ENCODE assay signal across 1 cellular context in genomic region chr9:13597427-13597826, GRCh38.
TF ChIP-seq lines count a peak whose summit lies in the region.

No MANE protein-coding gene starts in this region.

TF ChIP-seq in H1, 55 proteins besides CTCF, POLR2A, EP300 and RAD21 (continued from another document):
- no peak for TF ChIP-seq TBP (IDR thresholded peaks at IDR 0.05; ENCODE audit: low read depth, low read length)
- no peak for TF ChIP-seq RFX5 (IDR thresholded peaks at IDR 0.05; ENCODE audit: borderline replicate concordance, low read depth, low read length)
- TF ChIP-seq EZH2 (IDR thresholded peaks at IDR 0.05; ENCODE audit: low read depth, low read length, severe bottlenecking): no peak
- no peak for TF ChIP-seq TCF12 (IDR thresholded peaks at IDR 0.05; ENCODE audit: low read depth, low read length)
